Comparison of ENCODE assay signal across 27 cellular contexts in genomic region chr10:130786365-130786966, GRCh38.
"Had no signal": no experiment of that assay in that cellular context is flagged by ENCODE, and none has a peak within 500 bp of the region (broad histone marks: within the 10 kb centered on the region; RNA-seq: fewer than 3 reads in every experiment).

No MANE protein-coding gene starts in this region.

- H3K36me3 ChIP-seq: adrenal gland had no signal

- H3K27ac ChIP-seq: adrenal gland, body of pancreas, coronary artery, dorsolateral prefrontal cortex had no signal

- H3K9me3 ChIP-seq: adrenal gland, body of pancreas had no signal

- FAIRE-seq: frontal cortex had no signal

- H3K4me3 ChIP-seq: adrenal gland, body of pancreas, coronary artery, dorsolateral prefrontal cortex had no signal

- DNase-seq: activated CD4-positive, alpha-beta memory T cell treated with anti-CD3 and anti-CD28 coated beads for 36 hours; activated CD4-positive, alpha-beta T cell treated with anti-CD3 and anti-CD28 coated beads for 36 hours; activated CD4-positive, alpha-beta T cell treated with anti-CD3 and anti-CD28 coated beads, Interleukin-2, amount 10 ng/mL, durations not matched to agents 24 days and 14 days; activated CD4-positive, CD25-positive, alpha-beta regulatory T cell; activated CD4-positive, CD25-positive, alpha-beta regulatory T cell treated with anti-CD3 and anti-CD28 coated beads, Interleukin-2, amount 50 U/mL, for 72 hours; activated CD8-positive, alpha-beta memory T cell treated with anti-CD3 and anti-CD28 coated beads, Interleukin-2, amount 10 ng/mL, durations not matched to agents 7 days and 5 days; activated CD8-positive, alpha-beta memory T cell treated with anti-CD3 and anti-CD28 coated beads, Interleukin-2, amount 50 U/mL, for 4 hours; activated CD8-positive, alpha-beta T cell treated with anti-CD3 and anti-CD28 coated beads, Interleukin-2, amount 10 ng/mL, durations not matched to agents 7 days and 5 days; activated effector memory CD4-positive, alpha-beta T cell treated with anti-CD3 and anti-CD28 coated beads, Interleukin-2, amount 50 U/mL, for 16 hours; activated naive CD4-positive, alpha-beta T cell treated with anti-CD3 and anti-CD28 coated beads for 36 hours; activated naive CD8-positive, alpha-beta T cell treated with anti-CD3 and anti-CD28 coated beads for 36 hours; activated naive CD8-positive, alpha-beta T cell treated with anti-CD3 and anti-CD28 coated beads, Interleukin-2, amount 50 U/mL, for 24 hours; activated T-cell treated with anti-CD3 and anti-CD28 coated beads, Interleukin-2, amount 50 U/mL, for 1 hour; activated T-cell treated with anti-CD3 and anti-CD28 coated beads, Interleukin-2, amount 50 U/mL, for 48 hours; amygdala; aorta; caudate nucleus; cerebellar nuclear complex; dorsolateral prefrontal cortex; effector memory CD4-positive, alpha-beta T cell; endodermal cell; head of caudate nucleus; T-helper 2 cell had no signal

- H3K27me3 ChIP-seq: adrenal gland, body of pancreas had no signal
